ENCODE assay signal across 23 cellular contexts in genomic region chr1:236417325-236417724, GRCh38. TPM values are rescaled to one million over a fixed set of nuclear protein-coding genes. Genes with fewer than 3 reads are reported as not detected.
A peak's percentile ranks its signal among the peaks of the same experiment; 100 is the strongest.
DNase-seq lines count a peak whose midpoint lies in the region; ATAC-seq and TF ChIP-seq lines count a peak whose summit lies in the region.
"Had no signal": no experiment of that assay in that cellular context is flagged by ENCODE, and none has a peak within 500 bp of the region (broad histone marks: within the 10 kb centered on the region; RNA-seq: fewer than 3 reads in every experiment).

No MANE protein-coding gene starts in this region.

- peaks cover 0 to 3% of the 10 kb centered on the region in 2 donors for H3K27me3 Mint-ChIP-seq in T-cell
- H3K27me3 Mint-ChIP-seq in naive thymus-derived CD4-positive, alpha-beta T cell: no peaks in the 10 kb centered on the region

- no peak overlapping the region for H3K4me3 ChIP-seq in naive thymus-derived CD4-positive, alpha-beta T cell (ENCODE audit: low read length)
- no peak overlapping the region for H3K4me3 ChIP-seq in prostate gland
- no peak overlapping the region for H3K4me3 ChIP-seq in testis

- peaks cover 4% of the 10 kb centered on the region for H3K36me3 Mint-ChIP-seq in T-cell
- H3K36me3 Mint-ChIP-seq in naive thymus-derived CD4-positive, alpha-beta T cell: peaks cover 0 to 4% (median 0%) of the 10 kb centered on the region in 5 donors

- TF ChIP-seq POLR2A in prostate gland (IDR thresholded peaks at IDR 0.05): no peak
- no peak for TF ChIP-seq POLR2A in testis (IDR thresholded peaks at IDR 0.05)

- H3K4me3 Mint-ChIP-seq in T-cell: no peak overlapping the region
- H3K4me3 Mint-ChIP-seq in naive thymus-derived CD4-positive, alpha-beta T cell: no peak overlapping the region
- H3K4me3 Mint-ChIP-seq: B cell had no signal

- H3K9me3 ChIP-seq in naive thymus-derived CD4-positive, alpha-beta T cell (ENCODE audit: control insufficient read depth in 2 of 3, low read length in 3 of 3): no peaks in the 10 kb centered on the region
- H3K9me3 ChIP-seq in prostate gland (no peaks in the 10 kb centered on the region), testis (no peaks in the 10 kb centered on the region)

- ATAC-seq in T-cell (replicated peaks in 1 of 4): no peak
- ATAC-seq in naive thymus-derived CD4-positive, alpha-beta T cell: peak; percentile 5
- no peak for ATAC-seq in HG02763 (IDR thresholded peaks at IDR 0.05; ENCODE audit: unreplicated experiment)
- ATAC-seq: PC-3 had no signal

- H3K36me3 ChIP-seq in naive thymus-derived CD4-positive, alpha-beta T cell (ENCODE audit: control insufficient read depth in 2 of 3, insufficient read depth in 3 of 3, low read length in 3 of 3): no peaks in the 10 kb centered on the region
- no peaks in the 10 kb centered on the region for H3K36me3 ChIP-seq in prostate gland
- H3K36me3 ChIP-seq in testis (ENCODE audit: low read depth, missing control alignments): no peaks in the 10 kb centered on the region

- peaks cover 11 to 26% of the 10 kb centered on the region in 2 donors for H3K4me1 ChIP-seq in naive thymus-derived CD4-positive, alpha-beta T cell (ENCODE audit: control insufficient read depth in 2 of 2, insufficient read depth in 2 of 2, low read length in 2 of 2)
- H3K4me1 ChIP-seq in prostate gland (replicated peaks) (no peaks in the 10 kb centered on the region), testis (no peaks in the 10 kb centered on the region)

- H3K27ac ChIP-seq in naive thymus-derived CD4-positive, alpha-beta T cell (ENCODE audit: low read depth, low read length): no peak overlapping the region
- H3K27ac ChIP-seq in prostate gland (no peak overlapping the region), testis (no peak overlapping the region)
- H3K27ac ChIP-seq: 22Rv1, C4-2B had no signal

- POLR2A ChIA-PET in T-cell (lab: Charles Lee): interaction anchor here in 1 of 2 donors (0.6 kb wide), 1 partner anchor 107 kb away, joined by 3 read pairs; no protein-coding TSS in a partner anchor
- POLR2A ChIA-PET in naive thymus-derived CD4-positive, alpha-beta T cell (lab: Charles Lee): no interaction called here

- peaks cover 11 to 27% (median 20%) of the 10 kb centered on the region in 3 donors for H3K4me1 Mint-ChIP-seq in T-cell
- peaks cover 8 to 17% (median 11%) of the 10 kb centered on the region in 7 donors for H3K4me1 Mint-ChIP-seq in naive thymus-derived CD4-positive, alpha-beta T cell

- CTCF ChIA-PET in T-cell (lab: Charles Lee): interaction anchor here in 1 of 2 donors (1.3 to 1.8 kb wide), 2 partner anchors 21 to 35 kb away, joined by 5 to 6 read pairs; no protein-coding TSS in a partner anchor
- CTCF ChIA-PET in naive thymus-derived CD4-positive, alpha-beta T cell (lab: Charles Lee): no interaction called here

- TF ChIP-seq CTCF in prostate gland (IDR thresholded peaks at IDR 0.05) (no peak), testis (IDR thresholded peaks at IDR 0.05) (no peak)

- 89% methylated on average over 3 of the region's 3 CpGs for WGBS in prostate gland
- WGBS in testis, 2 donors: 88 to 94% methylated on average over 3 of the region's 3 CpGs

- intact Hi-C loops in naive thymus-derived CD4-positive, alpha-beta T cell (cut with micrococcal nuclease): loop anchor here (2.0 to 5.0 kb wide), 3 partner anchors 105 to 380 kb away; partner anchors contain the start of genes LGALS8 (in 1 of the 2) and MTR (in 1 of the 2)
- intact Hi-C loops in prostate gland (cut with DNase I) (no loop called here), testis (cut with DNase I; ENCODE audit: low total_unique reads) (no loop called here)

- DNase-seq in activated CD8-positive, alpha-beta memory T cell treated with anti-CD3 and anti-CD28 coated beads, Interleukin-2, amount 50 U/mL, for 48 hours: peak; percentile 37
- no peak for DNase-seq in activated CD8-positive, alpha-beta memory T cell treated with anti-CD3 and anti-CD28 coated beads for 24 hours
- DNase-seq in T-cell: no peak
- peak; percentile 8 for DNase-seq in central memory CD4-positive, alpha-beta T cell
- no peak for DNase-seq in naive thymus-derived CD4-positive, alpha-beta T cell
- DNase-seq in prostate gland (ENCODE audit: low spot score): no peak
- no peak for DNase-seq in testis
- DNase-seq: H7, KBM-7, MV-4-11, NCI-H1105, NCI-H1436 treated with DMSO at 0.1 percent for 48 hours, NCI-H1930, NCI-H2107, NCI-H446, NCI-H524 treated with DMSO at 0.1 percent for 48 hours, NCI-H774, PC-3 had no signal

- no peaks in the 10 kb centered on the region for H3K9me3 Mint-ChIP-seq in T-cell
- peaks cover 0 to 3% (median 0%) of the 10 kb centered on the region in 11 donors for H3K9me3 Mint-ChIP-seq in naive thymus-derived CD4-positive, alpha-beta T cell

- no peaks in the 10 kb centered on the region for H3K27me3 ChIP-seq in naive thymus-derived CD4-positive, alpha-beta T cell (ENCODE audit: control insufficient read depth in 2 of 2, insufficient read depth in 2 of 2, low read length in 2 of 2)
- H3K27me3 ChIP-seq in prostate gland (replicated peaks; ENCODE audit: insufficient read depth) (no peaks in the 10 kb centered on the region), testis (no peaks in the 10 kb centered on the region)

- H3K27ac Mint-ChIP-seq in T-cell: peak overlapping the region; percentile 34 to 39
- peak overlapping the region in 5 of 9 donors; percentile 8 to 41 (median 20) for H3K27ac Mint-ChIP-seq in naive thymus-derived CD4-positive, alpha-beta T cell
- H3K27ac Mint-ChIP-seq: B cell had no signal

RNA-seq across cellular contexts. Expression of gene EDARADD, which starts 23.2 kb away (rescaled TPM):
- 1 to 10 TPM; 1.3 to 5.7 (median 4.2) TPM for total RNA-seq in T-cell
- 1 to 10 TPM in 2 of 5 experiments, under 1 TPM in 3; 0.38 to 6.6 (median 0.73) TPM for total RNA-seq in naive thymus-derived CD4-positive, alpha-beta T cell
- not detected for polyA plus RNA-seq in naive thymus-derived CD4-positive, alpha-beta T cell
- total RNA-seq in prostate gland: 10 to 100 TPM in 1 of 2 donors, 1 to 10 TPM in 1; 4.9 to 12.8 TPM
- 1 to 10 TPM; 3.2 to 3.9 TPM for total RNA-seq in testis
- polyA plus RNA-seq in testis (ENCODE audit: insufficient read depth, low read depth, low replicate concordance): 5.8 TPM
- total RNA-seq: B cell, LHCN-M2 had no signal

Comparison
In these comparisons a context has a peak if more than half of its experiments do, and no peak if none do; other contexts are left out.
1. DNase-seq: peak in activated CD8-positive, alpha-beta memory T cell treated with anti-CD3 and anti-CD28 coated beads, Interleukin-2, amount 50 U/mL, for 48 hours (single experiment) and central memory CD4-positive, alpha-beta T cell (single experiment); none in activated CD8-positive, alpha-beta memory T cell treated with anti-CD3 and anti-CD28 coated beads for 24 hours (single experiment), T-cell (0 of 34), naive thymus-derived CD4-positive, alpha-beta T cell (0 of 9), prostate gland (single experiment) and testis (single experiment).
2. intact Hi-C loops: an anchor here in naive thymus-derived CD4-positive, alpha-beta T cell (2.0 to 5.0 kb wide); none called in prostate gland and testis.